Comparison of ENCODE assay signal across 18 cellular contexts in the genomic region with DNA sequence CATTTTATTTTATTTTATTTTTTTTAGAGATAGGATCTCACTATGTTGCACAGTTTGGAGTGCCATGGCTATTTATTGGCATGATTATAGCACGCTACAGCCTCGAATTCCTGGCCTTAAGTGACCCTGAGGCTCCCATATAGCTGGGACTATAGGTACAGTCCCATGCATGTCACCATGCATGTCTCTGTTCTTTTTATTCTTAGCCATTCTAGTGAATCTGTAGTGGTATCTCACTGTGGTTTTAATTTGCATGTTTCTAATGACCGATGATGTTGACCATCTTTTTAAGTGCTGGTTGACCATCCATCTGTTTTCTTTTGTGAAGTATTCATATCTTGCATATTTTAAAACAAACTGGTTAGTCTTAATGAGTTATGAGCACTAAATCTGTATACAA.
DNase-seq lines count a peak whose midpoint lies in the region; ATAC-seq, FAIRE-seq and TF ChIP-seq lines count a peak whose summit lies in the region.
"Had no signal": no experiment of that assay in that cellular context is flagged by ENCODE, and none has a peak within 500 bp of the region (broad histone marks: within the 10 kb centered on the region; RNA-seq: fewer than 3 reads in every experiment).

No MANE protein-coding gene starts in this region.

- H4K20me1 ChIP-seq in PC-9 (ENCODE audit: insufficient read depth): no peaks in the 10 kb centered on the region

- TF ChIP-seq RAD21 in A549 (conservative IDR thresholded peaks at IDR 0.05 in 1 of 2, IDR thresholded peaks at IDR 0.05 in 1 of 2): no peak

- H2AFZ ChIP-seq in PC-9: no peak overlapping the region

- in situ Hi-C loops in HAP-1 (cut with MboI; ENCODE audit: low sequenced_read_pairs): no loop called here

- H3K4me2 ChIP-seq in A549 (peak overlapping the region; percentile 67; the same call in 2 of the 3 replicates), PC-9 (no peak overlapping the region)

- TF ChIP-seq POLR2A in A549 (IDR thresholded peaks at IDR 0.05; ENCODE audit: low read length) (no peak), esophagus muscularis mucosa (IDR thresholded peaks at IDR 0.05; ENCODE audit: low read depth) (no peak)

- FAIRE-seq in A549 (lab: Jason Lieb, UNC): no peak

- TF ChIP-seq CTCF in A549 (IDR thresholded peaks at IDR 0.05) (no peak), esophagus muscularis mucosa (IDR thresholded peaks at IDR 0.05) (no peak), PC-9 (conservative IDR thresholded peaks at IDR 0.05) (no peak)

- no peak overlapping the region for H3K4me3 ChIP-seq in A549
- no peak overlapping the region for H3K4me3 ChIP-seq in HAP-1
- no peak overlapping the region for H3K4me3 ChIP-seq in esophagus muscularis mucosa
- no peak overlapping the region for H3K4me3 ChIP-seq in PC-9
- H3K4me3 ChIP-seq: breast epithelium, MG63, thoracic aorta had no signal

- WGBS in A549 (ENCODE audit: missing lambda C conversion rate): 94% methylated on average over 3 of the region's 3 CpGs
- WGBS in esophagus muscularis mucosa: 97% methylated on average over 3 of the region's 3 CpGs

- H3K79me2 ChIP-seq in PC-9 (ENCODE audit: low read depth): no peaks in the 10 kb centered on the region

- H3K27ac ChIP-seq in A549 (peak overlapping the region in 1 of 2 experiments; percentile 47; a peak in 1 of 6 replicates), esophagus muscularis mucosa (replicated peaks in 1 of 4) (no peak overlapping the region), PC-9 (no peak overlapping the region)
- H3K27ac ChIP-seq: 22Rv1, breast epithelium, thoracic aorta had no signal

- CTCF ChIA-PET in A549 (lab: Yijun Ruan, JAX) (no interaction called here), PC-9 (lab: Charles Lee) (no interaction called here)

- TF ChIP-seq EP300 in A549 (IDR thresholded peaks at IDR 0.05) (no peak), esophagus muscularis mucosa (IDR thresholded peaks at IDR 0.05) (no peak)

- intact Hi-C loops in esophagus muscularis mucosa (cut with DNase I) (no loop called here), PC-9 (cut with micrococcal nuclease; ENCODE audit: unreplicated experiment) (no loop called here)

- no TSS peak for BruUV-seq in PC-9 (replicated peaks; lab: Mats Ljungman, UMichigan)

- H3K4me1 ChIP-seq in A549 (peaks cover 39% of the 10 kb centered on the region), HAP-1 (no peaks in the 10 kb centered on the region), esophagus muscularis mucosa (no peaks in the 10 kb centered on the region), PC-9 (replicated peaks; ENCODE audit: insufficient read depth) (no peaks in the 10 kb centered on the region)
- H3K4me1 ChIP-seq: breast epithelium had no signal

- no peaks in the 10 kb centered on the region for H3K36me3 ChIP-seq in HAP-1 (replicated peaks)
- peaks cover 0 to 11% (median 0%) of the 10 kb centered on the region in 4 donors for H3K36me3 ChIP-seq in esophagus muscularis mucosa
- no peaks in the 10 kb centered on the region for H3K36me3 ChIP-seq in PC-9 (ENCODE audit: low read depth)
- H3K36me3 ChIP-seq: breast epithelium, MG63, thoracic aorta had no signal

- H3K9me3 ChIP-seq in A549 (no peaks in the 10 kb centered on the region), HAP-1 (no peaks in the 10 kb centered on the region), esophagus muscularis mucosa (no peaks in the 10 kb centered on the region), PC-9 (ENCODE audit: insufficient read depth, low read depth) (no peaks in the 10 kb centered on the region)
- H3K9me3 ChIP-seq: breast epithelium, MG63, thoracic aorta had no signal

- H3F3A ChIP-seq in PC-9 (ENCODE audit: insufficient read depth, low read depth): no peaks in the 10 kb centered on the region

- H3K27me3 ChIP-seq in HAP-1 (ENCODE audit: low read depth) (no peaks in the 10 kb centered on the region), esophagus muscularis mucosa (no peaks in the 10 kb centered on the region), PC-9 (ENCODE audit: insufficient read depth, low read depth) (no peaks in the 10 kb centered on the region)
- H3K27me3 ChIP-seq: breast epithelium, MG63 had no signal

- DNase-seq in A549 (ENCODE audit: low read depth in 1 of 2, low spot score in 1 of 2): no peak
- DNase-seq in HAP-1 (ENCODE audit: low spot score in 2 of 2): no peak
- DNase-seq in esophagus muscularis mucosa (ENCODE audit: extremely low spot score): no peak
- no peak for DNase-seq in PC-9
- no peak for DNase-seq in activated gamma-delta T cell (lab: John Stamatoyannopoulos, UW)
- DNase-seq: activated CD4-positive, alpha-beta T cell treated with anti-CD3 and anti-CD28 coated beads for 48 hours; activated naive CD4-positive, alpha-beta T cell treated with anti-CD3 and anti-CD28 coated beads, Interleukin-2, amount 10 ng/mL, durations not matched to agents 7 days and 5 days; C1 segment of cervical spinal cord; MG63; NCI-H187 treated with DMSO at 0.1 percent for 48 hours; stimulated activated CD4-positive, alpha-beta T cell treated with anti-CD3 and anti-CD28 coated beads, Interleukin-4, amount 100 ng/mL, for 24 hours; T-helper 9 cell had no signal

- POLR2A ChIA-PET in A549 (lab: Yijun Ruan, JAX) (no interaction called here), PC-9 (lab: Charles Lee; ENCODE audit: unreplicated experiment) (no interaction called here)

- ATAC-seq in A549 (no peak), GM19452 (IDR thresholded peaks at IDR 0.05; ENCODE audit: unreplicated experiment) (peak; percentile 69), HG02759 (IDR thresholded peaks at IDR 0.05; ENCODE audit: unreplicated experiment) (peak; percentile 49), HG03439 (IDR thresholded peaks at IDR 0.05; ENCODE audit: unreplicated experiment) (peak; percentile 70)

- no peaks in the 10 kb centered on the region; the same call in 1 of the 2 replicates for H3K9me2 ChIP-seq in PC-9 (ENCODE audit: insufficient read depth)

TF ChIP-seq in A549, 52 proteins besides CTCF, POLR2A, EP300 and RAD21:
- TF ChIP-seq JUNB (IDR thresholded peaks at IDR 0.05) (no peak), GATA3 (IDR thresholded peaks at IDR 0.05; ENCODE audit: borderline replicate concordance) (no peak), KDM5A (IDR thresholded peaks at IDR 0.05) (no peak), HOXA7 (CRISPR knock-in tag; IDR thresholded peaks at IDR 0.05) (no peak), NFE2L2 (conservative IDR thresholded peaks at IDR 0.05; ENCODE audit: low read length) (no peak), ZFP36 (IDR thresholded peaks at IDR 0.05; ENCODE audit: borderline replicate concordance, partially characterized antibody) (no peak), RFX5 (IDR thresholded peaks at IDR 0.05) (no peak), TP53 (CRISPR knock-in tag; IDR thresholded peaks at IDR 0.05) (no peak)

Comparison
In these comparisons a context has a peak if more than half of its experiments do, and no peak if none do; other contexts are left out.
1. ATAC-seq: peak in GM19452 (single experiment), HG02759 (single experiment) and HG03439 (single experiment); none in A549 (0 of 2).